9 cellular contexts compared by ENCODE assay signal in genomic region chr4:141158219-141158618, GRCh38. TPM values are rescaled to one million over a fixed set of nuclear protein-coding genes. Genes with fewer than 3 reads are reported as not detected.
A peak's percentile ranks its signal among the peaks of the same experiment; 100 is the strongest.
DNase-seq lines count a peak whose midpoint lies in the region; ATAC-seq, FAIRE-seq and TF ChIP-seq lines count a peak whose summit lies in the region.
"Had no signal": no experiment of that assay in that cellular context is flagged by ENCODE, and none has a peak within 500 bp of the region (broad histone marks: within the 10 kb centered on the region; RNA-seq: fewer than 3 reads in every experiment).

No MANE protein-coding gene starts in this region.

- RAD21 ChIA-PET in HCT116 (lab: Charles Lee; ENCODE audit: low non-redundant PET in 1 of 2, low total read pairs in 2 of 2, uncharacterized antibody in 2 of 2, unreplicated experiment in 2 of 2): no interaction called here

- peak; percentile 58 for FAIRE-seq in RCC 7860 (lab: Jason Lieb, UNC)
- FAIRE-seq: H1 had no signal

- ATAC-seq in HCT116 (no peak), GM21381 (IDR thresholded peaks at IDR 0.05; ENCODE audit: unreplicated experiment) (no peak)

- peak; percentile 71 for TF ChIP-seq RAD21 in HCT116 (IDR thresholded peaks at IDR 0.05; ENCODE audit: low read depth)

- H3K4me1 ChIP-seq in HCT116 (ENCODE audit: control insufficient read depth in 1 of 2, insufficient read depth in 2 of 2, low read length in 2 of 2): no peaks in the 10 kb centered on the region
- peaks cover 0 to 7% of the 10 kb centered on the region in 2 donors for H3K4me1 ChIP-seq in thyroid gland

- POLR2A ChIA-PET in HCT116 (lab: Charles Lee): no interaction called here

- no peak for TF ChIP-seq POLR2A in HCT116 (IDR thresholded peaks at IDR 0.05; ENCODE audit: borderline replicate concordance, extremely low read depth, insufficient read depth, insufficient read length)
- no peak for TF ChIP-seq POLR2A in thyroid gland (IDR thresholded peaks at IDR 0.05)
- no peak for TF ChIP-seq POLR2A in lower leg skin (IDR thresholded peaks at IDR 0.05)

- no peaks in the 10 kb centered on the region for H3K9me2 ChIP-seq in HCT116 (ENCODE audit: insufficient read depth)

- H3K36me3 ChIP-seq in HCT116 (ENCODE audit: control insufficient read depth in 1 of 2, insufficient read depth in 2 of 2, low read length in 2 of 2): no peaks in the 10 kb centered on the region
- no peaks in the 10 kb centered on the region for H3K36me3 ChIP-seq in thyroid gland

- CTCF ChIA-PET in HCT116 (lab: Charles Lee): interaction anchor here (1.0 kb wide), 1 partner anchor 1692 kb away, joined by 3 read pairs; no protein-coding TSS in a partner anchor

- peak; percentile 51 for DNase-seq in AG20443 (ENCODE audit: low spot score)
- peak; percentile 33 for DNase-seq in HCT116 (ENCODE audit: low read depth, low spot score)
- DNase-seq in RCC 7860 (ENCODE audit: low spot score): peak; percentile 32
- DNase-seq in foreskin fibroblast: peak; percentile 14 to 58
- DNase-seq in thyroid gland: no peak
- no peak for DNase-seq in lower leg skin (ENCODE audit: low spot score in 2 of 2)
- DNase-seq in T-helper 9 cell: no peak

- H3K9ac ChIP-seq in HCT116 (ENCODE audit: low read length): no peak overlapping the region

- peak; percentile 23 to 67 (median 43); a peak in 4 of 6 replicates for TF ChIP-seq CTCF in HCT116 (IDR thresholded peaks at IDR 0.05 in 2 of 3, conservative IDR thresholded peaks at IDR 0.05 in 1 of 3; ENCODE audit: borderline replicate concordance in 1 of 3, insufficient read depth in 1 of 3, low read depth in 2 of 3, low read length in 2 of 3)
- peak; percentile 24 for TF ChIP-seq CTCF in foreskin fibroblast (IDR thresholded peaks at IDR 0.05; ENCODE audit: low read depth, low read length)
- peak in 4 of 6 experiments; percentile 28 to 81 (median 62) for TF ChIP-seq CTCF in thyroid gland (IDR thresholded peaks at IDR 0.05)
- TF ChIP-seq CTCF in lower leg skin (IDR thresholded peaks at IDR 0.05): no peak

- H3K27me3 ChIP-seq in HCT116 (ENCODE audit: insufficient read depth, low read length) (no peaks in the 10 kb centered on the region), thyroid gland (no peaks in the 10 kb centered on the region)

- H3K4me3 ChIP-seq in HCT116 (replicated peaks in 1 of 2; ENCODE audit: low read depth in 1 of 2, low read length in 2 of 2) (no peak overlapping the region), foreskin fibroblast (ENCODE audit: low read depth in 1 of 2, low read length in 2 of 2) (no peak overlapping the region), thyroid gland (replicated peaks in 1 of 3) (no peak overlapping the region), lower leg skin (ENCODE audit: low read depth, poor library complexity, severe bottlenecking) (no peak overlapping the region)

- intact Hi-C loops in HCT116 (cut with micrococcal nuclease): loop anchor here (2.0 to 10.0 kb wide), 4 partner anchors 297 to 1927 kb away; partner anchors contain the start of gene INPP4B
- intact Hi-C loops in thyroid gland (cut with DNase I): no loop called here
- intact Hi-C loops in lower leg skin (cut with DNase I; ENCODE audit: low total_unique reads): no loop called here

- no peaks in the 10 kb centered on the region for H4K20me1 ChIP-seq in HCT116 (ENCODE audit: insufficient read depth)

- no peaks in the 10 kb centered on the region for H3K79me2 ChIP-seq in HCT116 (ENCODE audit: insufficient read depth, low read length)

- H2AFZ ChIP-seq in HCT116 (ENCODE audit: low read depth, low read length, poor library complexity, severe bottlenecking): no peak overlapping the region

- no peak overlapping the region for H3K27ac ChIP-seq in HCT116 (ENCODE audit: low read depth, low read length)
- H3K27ac ChIP-seq in thyroid gland: no peak overlapping the region

- H3K4me2 ChIP-seq in HCT116 (ENCODE audit: low read length): no peak overlapping the region

- BruUV-seq in HCT116 (replicated peaks; lab: Mats Ljungman, UMichigan): no TSS peak

- H3K9me3 ChIP-seq in HCT116 (ENCODE audit: control insufficient read depth in 1 of 2, insufficient read depth in 1 of 2, low read depth in 1 of 2, low read length in 2 of 2): no peaks in the 10 kb centered on the region
- H3K9me3 ChIP-seq in thyroid gland: no peaks in the 10 kb centered on the region

TF ChIP-seq in HCT116, 20 proteins besides CTCF, POLR2A, EP300 and RAD21:
- TF ChIP-seq ZBTB33 (IDR thresholded peaks at IDR 0.05; ENCODE audit: extremely low read depth, insufficient replicate concordance, low read length): no peak
- no peak for TF ChIP-seq POLR2AphosphoS5 (IDR thresholded peaks at IDR 0.05; ENCODE audit: low read depth, low read length)
- TF ChIP-seq ZFX (IDR thresholded peaks at IDR 0.05): no peak
- TF ChIP-seq EZH2 (IDR thresholded peaks at IDR 0.05): no peak
- no peak for TF ChIP-seq SP1 (IDR thresholded peaks at IDR 0.05; ENCODE audit: low read depth)
- TF ChIP-seq ATF3 (IDR thresholded peaks at IDR 0.05): no peak
- TF ChIP-seq CEBPB (IDR thresholded peaks at IDR 0.05; ENCODE audit: low read depth): no peak
- no peak for TF ChIP-seq REST (IDR thresholded peaks at IDR 0.05; ENCODE audit: low read depth)
- TF ChIP-seq JUND (IDR thresholded peaks at IDR 0.05): no peak

RNA-seq across cellular contexts. Expression of gene RNF150, which starts 24.9 kb away (rescaled TPM):
- 0.07 TPM for total RNA-seq in HCT116 (2021; ENCODE audit: unreplicated experiment)
- polyA plus RNA-seq in HCT116 (2012): 0.01 TPM in 1 of 2 replicates, not detected in the other
- total RNA-seq in thyroid gland: 10 to 100 TPM; 10.2 to 34.5 (median 24.2) TPM
- total RNA-seq in lower leg skin: 1 to 10 TPM in 2 of 4 donors, under 1 TPM in 2; 0.65 to 4.8 (median 1.7) TPM

Comparison
In these comparisons a context has a peak if more than half of its experiments do, and no peak if none do; other contexts are left out.
1. DNase-seq: peak in AG20443 (single experiment), HCT116 (single experiment), RCC 7860 (single experiment) and foreskin fibroblast (2 of 2); none in thyroid gland (0 of 2), lower leg skin (0 of 2) and T-helper 9 cell (single experiment).
2. CTCF ChIP-seq: peak in HCT116 (3 of 3), foreskin fibroblast (single experiment) and thyroid gland (4 of 6); none in lower leg skin (0 of 3).